ENCODE assay signal across 10 cellular contexts in genomic region chr5:95861858-95862561, GRCh38. TPM values are rescaled to one million over a fixed set of nuclear protein-coding genes. Genes with fewer than 3 reads are reported as not detected.
DNase-seq lines count a peak whose midpoint lies in the region; ATAC-seq and TF ChIP-seq lines count a peak whose summit lies in the region.
"Had no signal": no experiment of that assay in that cellular context is flagged by ENCODE, and none has a peak within 500 bp of the region (broad histone marks: within the 10 kb centered on the region; RNA-seq: fewer than 3 reads in every experiment).

No MANE protein-coding gene starts in this region.

- DNase-seq in heart left ventricle: no peak
- no peak for DNase-seq in Right ventricle myocardium inferior (ENCODE audit: missing footprints)
- DNase-seq in activated naive CD8-positive, alpha-beta T cell treated with anti-CD3 and anti-CD28 coated beads, Interleukin-2, amount 50 U/mL, for 24 hours: peak; percentile 37
- peak in 1 of 3 donors; percentile 6 for DNase-seq in right lobe of liver
- DNase-seq in pons (ENCODE audit: low spot score): no peak
- DNase-seq in superior temporal gyrus (ENCODE audit: extremely low spot score): no peak
- DNase-seq: stimulated activated naive CD4-positive, alpha-beta T cell treated with Interleukin-2 at 50 U/mL for 16 hours had no signal

- no peaks in the 10 kb centered on the region for H3K36me3 ChIP-seq in heart left ventricle
- no peaks in the 10 kb centered on the region for H3K36me3 ChIP-seq in right lobe of liver
- H3K36me3 ChIP-seq in urinary bladder (ENCODE audit: insufficient read depth): no peaks in the 10 kb centered on the region

- H3K4me1 ChIP-seq in heart left ventricle: peaks cover 0 to 92% (median 41%) of the 10 kb centered on the region in 12 donors
- H3K4me1 ChIP-seq in right lobe of liver: peaks cover 0 to 85% (median 17%) of the 10 kb centered on the region in 4 donors
- H3K4me1 ChIP-seq in urinary bladder (ENCODE audit: insufficient read depth): peaks cover 2% of the 10 kb centered on the region

- H3K9me3 Mint-ChIP-seq in activated naive CD8-positive, alpha-beta T cell treated with anti-CD3 and anti-CD28 coated beads, Interleukin-2, amount 50 U/mL, for 24 hours: no peaks in the 10 kb centered on the region
- H3K9me3 Mint-ChIP-seq: CD8-positive, alpha-beta T cell had no signal

- peak overlapping the region; percentile 83 for H3K27ac Mint-ChIP-seq in activated naive CD8-positive, alpha-beta T cell treated with anti-CD3 and anti-CD28 coated beads, Interleukin-2, amount 50 U/mL, for 24 hours
- H3K27ac Mint-ChIP-seq: CD8-positive, alpha-beta T cell had no signal

- H3K36me3 Mint-ChIP-seq in activated naive CD8-positive, alpha-beta T cell treated with anti-CD3 and anti-CD28 coated beads, Interleukin-2, amount 50 U/mL, for 24 hours (ENCODE audit: low read depth): no peaks in the 10 kb centered on the region
- H3K36me3 Mint-ChIP-seq: CD8-positive, alpha-beta T cell had no signal

- intact Hi-C loops in heart left ventricle (cut with DNase I): loop anchor here in 7 of 10 donors (2.0 to 10.0 kb wide), 6 partner anchors 93 to 743 kb away; partner anchors contain the start of gene ELL2 (in 1 of the 7)
- intact Hi-C loops in Right ventricle myocardium inferior (cut with DNase I): loop anchor here (5.0 kb wide), 1 partner anchor 740 kb away; no protein-coding TSS in a partner anchor
- intact Hi-C loops in right lobe of liver (cut with DNase I): no loop called here

- 77 to 90% (median 86%) methylated on average over 8 of the region's 8 CpGs for WGBS in heart left ventricle, 4 donors
- 61% methylated on average over 7 of the region's 8 CpGs for WGBS in right lobe of liver (ENCODE audit: insufficient coverage, low coverage, low lambda C conversion rate, missing lambda C conversion rate)
- 81% methylated on average over 8 of the region's 8 CpGs for WGBS in urinary bladder

- H3K4me3 ChIP-seq in heart left ventricle (no peak overlapping the region), right lobe of liver (no peak overlapping the region), urinary bladder (ENCODE audit: low read depth, low read length) (no peak overlapping the region)

- H3K9me3 ChIP-seq in heart left ventricle (no peaks in the 10 kb centered on the region), right lobe of liver (no peaks in the 10 kb centered on the region)

- peaks cover 87% of the 10 kb centered on the region for H3K4me1 Mint-ChIP-seq in activated naive CD8-positive, alpha-beta T cell treated with anti-CD3 and anti-CD28 coated beads, Interleukin-2, amount 50 U/mL, for 24 hours

- no peaks in the 10 kb centered on the region for H3K27me3 Mint-ChIP-seq in activated naive CD8-positive, alpha-beta T cell treated with anti-CD3 and anti-CD28 coated beads, Interleukin-2, amount 50 U/mL, for 24 hours

- no peak for ATAC-seq in heart left ventricle
- ATAC-seq in Right ventricle myocardium inferior: no peak
- peak; percentile 30 for ATAC-seq in activated naive CD8-positive, alpha-beta T cell treated with anti-CD3 and anti-CD28 coated beads, Interleukin-2, amount 50 U/mL, for 24 hours
- ATAC-seq in right lobe of liver: no peak
- no peak for ATAC-seq in GM18907 (IDR thresholded peaks at IDR 0.05; ENCODE audit: unreplicated experiment)
- ATAC-seq: CD8-positive, alpha-beta T cell had no signal

- TF ChIP-seq POLR2A in heart left ventricle (IDR thresholded peaks at IDR 0.05): no peak
- no peak for TF ChIP-seq POLR2A in right lobe of liver (IDR thresholded peaks at IDR 0.05)

- no peak for TF ChIP-seq CTCF in heart left ventricle (IDR thresholded peaks at IDR 0.05)
- TF ChIP-seq CTCF in right lobe of liver (IDR thresholded peaks at IDR 0.05): no peak

- H3K4me3 Mint-ChIP-seq in activated naive CD8-positive, alpha-beta T cell treated with anti-CD3 and anti-CD28 coated beads, Interleukin-2, amount 50 U/mL, for 24 hours: peak overlapping the region; percentile 16
- H3K4me3 Mint-ChIP-seq: CD8-positive, alpha-beta T cell had no signal

- H3K27ac ChIP-seq in heart left ventricle: peak overlapping the region in 11 of 12 donors; percentile 8 to 89 (median 60)
- peak overlapping the region; percentile 94 to 97 (median 96) for H3K27ac ChIP-seq in right lobe of liver
- H3K27ac ChIP-seq in urinary bladder (ENCODE audit: low read depth): peak overlapping the region; percentile 56

- no peaks in the 10 kb centered on the region for H3K27me3 ChIP-seq in heart left ventricle
- H3K27me3 ChIP-seq in right lobe of liver: no peaks in the 10 kb centered on the region

RNA-seq across cellular contexts. Expression of gene GLRX, which starts 39.5 kb away (rescaled TPM):
- total RNA-seq in heart left ventricle (100 to 1,000 TPM in 6 of 9 donors, 10 to 100 TPM in 3; 69.7 to 293 (median 114) TPM), Right ventricle myocardium inferior (111 TPM), right lobe of liver (100 to 1,000 TPM in 3 of 6 experiments, 10 to 100 TPM in 3; 40.2 to 228 (median 82.8) TPM), urinary bladder (23.5 TPM)
- polyA plus RNA-seq in heart left ventricle (100 to 1,000 TPM; 126 to 143 TPM), urinary bladder (61.1 TPM)

Comparison
In these comparisons a context has a peak if more than half of its experiments do, and no peak if none do; other contexts are left out.
1. intact Hi-C loops: an anchor here in heart left ventricle (2.0 to 10.0 kb wide) and Right ventricle myocardium inferior (5.0 kb wide); none called in right lobe of liver.